26 cellular contexts compared by ENCODE assay signal in the genomic region with DNA sequence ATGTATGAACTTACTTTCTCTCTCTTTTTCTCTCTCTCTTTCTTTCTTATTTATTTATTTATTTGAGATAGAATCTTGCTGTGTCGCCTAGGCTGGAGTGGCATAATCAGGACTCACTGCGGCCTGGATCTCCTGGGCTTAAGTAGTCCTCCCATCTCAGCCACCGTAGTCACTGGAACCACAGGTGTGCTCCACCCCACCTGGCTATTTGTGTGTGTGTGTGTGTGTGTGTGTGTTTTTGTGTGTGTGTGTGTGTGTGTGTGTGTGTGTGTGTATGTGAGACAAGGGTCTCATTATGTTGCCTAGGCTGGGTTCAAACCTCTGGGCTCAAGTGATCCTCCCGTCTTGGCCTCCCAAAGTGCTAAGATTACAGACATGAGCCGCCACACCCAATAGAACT.
"Had no signal": no experiment of that assay in that cellular context is flagged by ENCODE, and none has a peak within 500 bp of the region (broad histone marks: within the 10 kb centered on the region; RNA-seq: fewer than 3 reads in every experiment).

No MANE protein-coding gene starts in this region.

- H3K79me2 ChIP-seq: parathyroid adenoma had no signal

- H3K36me3 ChIP-seq: neural progenitor cell, ovary, right lobe of liver, sigmoid colon, stomach, thoracic aorta, thyroid gland, upper lobe of left lung, vagina had no signal

- H3K4me1 ChIP-seq: parathyroid adenoma, psoas muscle, right lobe of liver, sigmoid colon, stomach, thyroid gland, tibial nerve had no signal

- ATAC-seq: natural killer cell; psoas muscle; right cardiac atrium; right lobe of liver; stimulated activated effector memory CD8-positive, alpha-beta T cell treated with anti-CD3 and anti-CD28 coated beads, Interleukin-12 subunit alpha, Interleukin-12 subunit beta, amount 100 ng/mL, for 72 hours; stimulated activated naive B cell treated with anti-CD40 and anti-IgM and Interleukin-4, amounts not matched to agents 10 μg/mL and 1 μg/mL and 100 μg/mL, for 72 hours had no signal

- FAIRE-seq: small intestine, urothelium cell line had no signal

- H3K9ac ChIP-seq: neural progenitor cell, parathyroid adenoma had no signal

- H3K4me2 ChIP-seq: neural progenitor cell had no signal

- H3K4me3 ChIP-seq: neural progenitor cell, ovary, psoas muscle, right lobe of liver, sigmoid colon, stomach, thoracic aorta, thyroid gland, tibial nerve, upper lobe of left lung, vagina had no signal

- H2AFZ ChIP-seq: neural progenitor cell, parathyroid adenoma had no signal

- H3K27me3 ChIP-seq: neural progenitor cell, ovary, right lobe of liver, sigmoid colon, stomach, thyroid gland, tibial nerve, upper lobe of left lung, vagina had no signal

- H3K9me3 ChIP-seq: ovary, psoas muscle, right lobe of liver, sigmoid colon, stomach, thoracic aorta, thyroid gland, tibial nerve, upper lobe of left lung, vagina had no signal

- H3K27ac ChIP-seq: neural progenitor cell, ovary, parathyroid adenoma, psoas muscle, right lobe of liver, sigmoid colon, stomach, thoracic aorta, thyroid gland, tibial nerve, upper lobe of left lung, vagina had no signal

- DNase-seq: natural killer cell; occipital lobe; ovary; posterior cingulate gyrus; psoas muscle; right cardiac atrium; right lobe of liver; sigmoid colon; small intestine; stimulated activated CD4-positive, alpha-beta T cell treated with anti-CD3 and anti-CD28 coated beads, Interleukin-15, amount 100 ng/mL, for 24 hours; stimulated activated CD4-positive, alpha-beta T cell treated with anti-CD3 and anti-CD28 coated beads, Interleukin-2, amount 100 ng/mL, for 24 hours; stimulated activated CD4-positive, alpha-beta T cell treated with anti-CD3 and anti-CD28 coated beads, Interleukin-2, amount 100 ng/mL, for 48 hours; stimulated activated CD4-positive, alpha-beta T cell treated with anti-CD3 and anti-CD28 coated beads, Interleukin-4, amount 100 ng/mL, for 24 hours; stimulated activated naive B cell treated with anti-CD40 and anti-IgM and Interleukin-4, amounts not matched to agents 10 μg/mL and 1 μg/mL and 100 μg/mL, for 72 hours; stimulated activated naive CD4-positive, alpha-beta T cell treated with Interleukin-2 at 50 U/mL for 16 hours; stomach; thyroid gland; trophoblast cell; upper lobe of left lung had no signal
